In genomic region chr19:35569281-35569781, GRCh38 we compare ENCODE assay signal across 1 cellular context.
TF ChIP-seq lines count a peak whose summit lies in the region.

No MANE protein-coding gene starts in this region.

TF ChIP-seq in HepG2, 621 proteins besides CTCF, POLR2A, EP300 and RAD21 (continued from another document):
- TF ChIP-seq USF2 (IDR thresholded peaks at IDR 0.05; ENCODE audit: low read depth, low read length) = no peak
- no peak for TF ChIP-seq USF2 (CRISPR knock-in tag; IDR thresholded peaks at IDR 0.05; ENCODE audit: borderline replicate concordance)
- no peak for TF ChIP-seq MLXIP (CRISPR knock-in tag; IDR thresholded peaks at IDR 0.05; ENCODE audit: borderline replicate concordance)
- TF ChIP-seq ZMAT5 (CRISPR knock-in tag; IDR thresholded peaks at IDR 0.05; ENCODE audit: borderline replicate concordance, low read depth) = no peak
- no peak for TF ChIP-seq EHMT2 (IDR thresholded peaks at IDR 0.05; ENCODE audit: borderline replicate concordance, low read depth, low read length)
- TF ChIP-seq SP5 (CRISPR knock-in tag; IDR thresholded peaks at IDR 0.05; ENCODE audit: borderline replicate concordance, low read depth) = peak; percentile 92
- 0 out of 2 replicates have a peak, but pooled peaks have one; percentile 46 for TF ChIP-seq ZFP1 (CRISPR knock-in tag; IDR thresholded peaks at IDR 0.05)
- TF ChIP-seq, protein P1, sequence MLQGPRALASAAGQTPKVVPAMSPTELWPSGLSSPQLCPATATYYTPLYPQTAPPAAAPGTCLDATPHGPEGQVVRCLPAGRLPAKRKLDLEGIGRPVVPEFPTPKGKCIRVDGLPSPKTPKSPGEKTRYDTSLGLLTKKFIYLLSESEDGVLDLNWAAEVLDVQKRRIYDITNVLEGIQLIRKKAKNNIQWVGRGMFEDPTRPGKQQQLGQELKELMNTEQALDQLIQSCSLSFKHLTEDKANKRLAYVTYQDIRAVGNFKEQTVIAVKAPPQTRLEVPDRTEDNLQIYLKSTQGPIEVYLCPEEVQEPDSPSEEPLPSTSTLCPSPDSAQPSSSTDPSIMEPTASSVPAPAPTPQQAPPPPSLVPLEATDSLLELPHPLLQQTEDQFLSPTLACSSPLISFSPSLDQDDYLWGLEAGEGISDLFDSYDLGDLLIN (CRISPR knock-in tag; IDR thresholded peaks at IDR 0.05; ENCODE audit: borderline replicate concordance) = no peak
- TF ChIP-seq SSRP1 (CRISPR knock-in tag; IDR thresholded peaks at IDR 0.05) = no peak
- no peak; the same call in 1 of the 2 replicates for TF ChIP-seq ZNF460 (CRISPR knock-in tag; IDR thresholded peaks at IDR 0.05; ENCODE audit: borderline replicate concordance)
- no peak for TF ChIP-seq CSRNP1 (CRISPR knock-in tag; IDR thresholded peaks at IDR 0.05)
- peak; percentile 38; the same call in 1 of the 2 replicates for TF ChIP-seq ZNF710 (CRISPR knock-in tag; IDR thresholded peaks at IDR 0.05; ENCODE audit: borderline replicate concordance)
- TF ChIP-seq, protein P2, sequence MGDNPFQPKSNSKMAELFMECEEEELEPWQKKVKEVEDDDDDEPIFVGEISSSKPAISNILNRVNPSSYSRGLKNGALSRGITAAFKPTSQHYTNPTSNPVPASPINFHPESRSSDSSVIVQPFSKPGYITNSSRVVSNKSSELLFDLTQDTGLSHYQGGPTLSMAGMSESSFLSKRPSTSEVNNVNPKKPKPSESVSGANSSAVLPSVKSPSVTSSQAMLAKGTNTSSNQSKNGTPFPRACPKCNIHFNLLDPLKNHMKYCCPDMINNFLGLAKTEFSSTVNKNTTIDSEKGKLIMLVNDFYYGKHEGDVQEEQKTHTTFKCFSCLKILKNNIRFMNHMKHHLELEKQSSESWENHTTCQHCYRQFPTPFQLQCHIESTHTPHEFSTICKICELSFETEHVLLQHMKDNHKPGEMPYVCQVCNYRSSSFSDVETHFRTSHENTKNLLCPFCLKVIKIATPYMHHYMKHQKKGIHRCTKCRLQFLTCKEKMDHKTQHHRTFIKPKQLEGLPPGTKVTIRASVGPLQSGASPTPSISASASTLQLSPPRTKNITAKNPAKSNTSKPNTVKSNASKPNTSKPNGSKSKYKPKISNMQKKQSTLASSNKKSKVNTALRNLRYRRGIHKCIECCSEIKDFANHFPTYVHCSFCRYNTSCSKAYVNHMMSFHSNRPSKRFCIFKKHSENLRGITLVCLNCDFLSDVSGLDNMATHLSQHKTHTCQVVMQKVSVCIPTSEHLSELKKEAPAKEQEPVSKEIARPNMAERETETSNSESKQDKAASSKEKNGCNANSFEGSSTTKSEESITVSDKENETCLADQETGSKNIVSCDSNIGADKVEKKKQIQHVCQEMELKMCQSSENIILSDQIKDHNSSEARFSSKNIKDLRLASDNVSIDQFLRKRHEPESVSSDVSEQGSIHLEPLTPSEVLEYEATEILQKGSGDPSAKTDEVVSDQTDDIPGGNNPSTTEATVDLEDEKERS (CRISPR knock-in tag; IDR thresholded peaks at IDR 0.05) = no peak
- no peak; the same call in 1 of the 2 replicates for TF ChIP-seq ZNF891 (CRISPR knock-in tag; IDR thresholded peaks at IDR 0.05)
- no peak for TF ChIP-seq NFATC3 (CRISPR knock-in tag; IDR thresholded peaks at IDR 0.05)
- no peak for TF ChIP-seq MXI1 (IDR thresholded peaks at IDR 0.05; ENCODE audit: borderline replicate concordance, low read depth, low read length)
- no peak for TF ChIP-seq ZNF660 (CRISPR knock-in tag; IDR thresholded peaks at IDR 0.05; ENCODE audit: borderline replicate concordance, low read depth)
- TF ChIP-seq SALL1 (CRISPR knock-in tag; IDR thresholded peaks at IDR 0.05) = peak; percentile 86
- TF ChIP-seq ZNF607 (CRISPR knock-in tag; IDR thresholded peaks at IDR 0.05; ENCODE audit: borderline replicate concordance) = no peak
- TF ChIP-seq HHEX (CRISPR knock-in tag; IDR thresholded peaks at IDR 0.05) = no peak
